35 cellular contexts compared by ENCODE assay signal in the genomic region with DNA sequence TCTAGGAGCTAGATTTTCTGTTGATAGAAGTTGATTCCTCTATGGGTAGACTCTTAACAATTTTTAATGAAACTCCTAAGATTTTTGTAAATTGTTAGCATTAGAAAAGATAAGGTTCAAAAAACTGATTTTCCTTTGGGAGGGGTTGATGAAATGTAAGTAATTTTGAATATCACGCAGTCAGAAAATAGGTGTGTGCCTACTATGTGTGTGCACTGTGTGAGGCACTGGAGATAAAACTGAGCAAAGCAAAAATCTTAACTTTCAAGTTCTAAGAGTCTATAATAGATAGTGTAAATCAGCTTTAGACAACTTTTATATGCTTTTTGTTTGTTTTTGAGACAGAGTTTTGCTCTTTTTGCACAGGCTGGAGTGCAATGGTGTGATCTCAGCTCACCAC. TPM values are rescaled to one million over a fixed set of nuclear protein-coding genes. Genes with fewer than 3 reads are reported as not detected.
"Had no signal": no experiment of that assay in that cellular context is flagged by ENCODE, and none has a peak within 500 bp of the region (broad histone marks: within the 10 kb centered on the region; RNA-seq: fewer than 3 reads in every experiment).

No MANE protein-coding gene starts in this region.

- H3K4me3 Mint-ChIP-seq: T-helper 17 cell had no signal

- ATAC-seq: activated CD4-positive, CD25-positive, alpha-beta regulatory T cell treated with anti-CD3 and anti-CD28 coated beads, Interleukin-2, amount 50 U/mL, for 24 hours; gastroesophageal sphincter; left cardiac atrium; left ventricle myocardium superior; right cardiac atrium; T-helper 17 cell; upper lobe of right lung had no signal

- DNase-seq: activated CD4-positive, alpha-beta T cell treated with anti-CD3 and anti-CD28 coated beads for 48 hours; activated CD4-positive, alpha-beta T cell treated with anti-CD3 and anti-CD28 coated beads, Interleukin-2, amount 50 U/mL, for 48 hours; activated CD8-positive, alpha-beta memory T cell treated with anti-CD3 and anti-CD28 coated beads, Interleukin-2, amount 50 U/mL, for 4 hours; activated effector memory CD4-positive, alpha-beta T cell treated with Interleukin-2 at 50 U/mL for 16 hours; activated naive CD4-positive, alpha-beta T cell treated with Interleukin-2 at 50 U/mL for 16 hours; activated T-cell treated with anti-CD3 and anti-CD28 coated beads, Interleukin-2, amount 50 U/mL, for 1 hour; amygdala; caudate nucleus; cortex of kidney; head of caudate nucleus; hippocampal formation; left cardiac atrium; left ventricle myocardium superior; posterior cingulate gyrus; right cardiac atrium; spleen; stimulated activated naive CD4-positive, alpha-beta T cell; T-helper 17 cell; T1000; tibial artery; upper lobe of right lung; WERI-Rb-1 had no signal

- H3K27me3 Mint-ChIP-seq: T-helper 17 cell had no signal

RNA-seq across cellular contexts. Expression of a gene that starts 53.3 kb away (rescaled TPM):
- total RNA-seq: activated CD8-positive, alpha-beta memory T cell treated with anti-CD3 and anti-CD28 coated beads for 36 hours; chondrocyte; endothelial cell of umbilical vein; fibroblast of lung; fibroblast of villous mesenchyme; gastroesophageal sphincter; left cardiac atrium; left ventricle myocardium superior; lung microvascular endothelial cell; mesenteric fat pad; omental fat pad; right cardiac atrium; spleen; suprapubic skin; T-helper 17 cell; upper lobe of right lung had no signal
- polyA plus RNA-seq: endothelial cell of umbilical vein, esophagus, fibroblast of lung, keratinocyte, right cardiac atrium, spleen had no signal
